ENCODE assay signal across 1 cellular context in genomic region chr2:204329532-204329931, GRCh38.
TF ChIP-seq lines count a peak whose summit lies in the region.

No MANE protein-coding gene starts in this region.

TF ChIP-seq in HepG2, 621 proteins besides CTCF, POLR2A, EP300 and RAD21:
- no peak for TF ChIP-seq ZXDC (CRISPR knock-in tag; IDR thresholded peaks at IDR 0.05)
- peak; percentile 75 for TF ChIP-seq MAFF (IDR thresholded peaks at IDR 0.05; ENCODE audit: low read depth, low read length)
- no peak for TF ChIP-seq RBAK (CRISPR knock-in tag; IDR thresholded peaks at IDR 0.05)
- TF ChIP-seq ZNF614 (CRISPR knock-in tag; IDR thresholded peaks at IDR 0.05; ENCODE audit: borderline replicate concordance), result no peak
- TF ChIP-seq STAG1 (CRISPR knock-in tag; IDR thresholded peaks at IDR 0.05), result no peak
- no peak for TF ChIP-seq ZFP82 (CRISPR knock-in tag; IDR thresholded peaks at IDR 0.05; ENCODE audit: borderline replicate concordance)
- no peak for TF ChIP-seq NR3C1 (CRISPR knock-in tag; IDR thresholded peaks at IDR 0.05)
- peak; percentile 68 to 85 for TF ChIP-seq MAFK (conservative IDR thresholded peaks at IDR 0.05 in 1 of 2, IDR thresholded peaks at IDR 0.05 in 1 of 2; ENCODE audit: low read length in 2 of 2)
- no peak for TF ChIP-seq TRAFD1 (CRISPR knock-in tag; IDR thresholded peaks at IDR 0.05; ENCODE audit: borderline replicate concordance)
- TF ChIP-seq ZNF891 (CRISPR knock-in tag; IDR thresholded peaks at IDR 0.05), result no peak
